1 cellular context compared by ENCODE assay signal in the genomic region with DNA sequence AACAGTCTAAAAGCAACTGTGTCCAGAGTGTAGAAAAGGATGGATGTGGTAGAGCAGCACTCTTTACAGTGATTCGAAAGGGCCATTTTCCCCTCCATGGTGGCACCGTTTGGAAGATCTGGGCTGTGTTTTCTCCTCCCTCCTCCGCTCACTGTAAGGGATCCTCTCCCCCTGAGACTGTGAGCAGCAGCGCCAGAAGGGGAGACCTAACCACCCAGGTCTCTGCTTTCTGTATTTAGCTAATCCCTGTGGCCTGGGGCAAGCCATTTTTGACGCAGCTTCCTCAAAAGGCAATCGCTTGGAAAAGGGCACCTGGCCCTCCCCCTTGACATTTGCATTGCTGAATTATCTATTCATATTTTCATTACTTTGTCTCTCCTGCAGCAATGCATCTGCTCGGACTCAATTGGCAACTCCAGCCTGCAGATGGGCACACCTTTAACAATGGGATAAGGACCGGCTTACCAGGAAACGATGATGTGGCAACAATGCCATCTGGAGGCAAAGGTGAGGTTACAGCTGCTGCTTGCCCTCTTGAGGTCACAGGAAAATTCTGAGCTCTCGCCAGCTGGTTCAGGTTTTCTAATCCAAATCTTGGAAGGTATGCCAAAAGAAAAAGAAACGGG.
TF ChIP-seq lines count a peak whose summit lies in the region.

No MANE protein-coding gene starts in this region.

TF ChIP-seq in liver, 16 proteins besides CTCF, POLR2A, EP300 and RAD21 (continued from another document):
- TF ChIP-seq, protein P1, sequence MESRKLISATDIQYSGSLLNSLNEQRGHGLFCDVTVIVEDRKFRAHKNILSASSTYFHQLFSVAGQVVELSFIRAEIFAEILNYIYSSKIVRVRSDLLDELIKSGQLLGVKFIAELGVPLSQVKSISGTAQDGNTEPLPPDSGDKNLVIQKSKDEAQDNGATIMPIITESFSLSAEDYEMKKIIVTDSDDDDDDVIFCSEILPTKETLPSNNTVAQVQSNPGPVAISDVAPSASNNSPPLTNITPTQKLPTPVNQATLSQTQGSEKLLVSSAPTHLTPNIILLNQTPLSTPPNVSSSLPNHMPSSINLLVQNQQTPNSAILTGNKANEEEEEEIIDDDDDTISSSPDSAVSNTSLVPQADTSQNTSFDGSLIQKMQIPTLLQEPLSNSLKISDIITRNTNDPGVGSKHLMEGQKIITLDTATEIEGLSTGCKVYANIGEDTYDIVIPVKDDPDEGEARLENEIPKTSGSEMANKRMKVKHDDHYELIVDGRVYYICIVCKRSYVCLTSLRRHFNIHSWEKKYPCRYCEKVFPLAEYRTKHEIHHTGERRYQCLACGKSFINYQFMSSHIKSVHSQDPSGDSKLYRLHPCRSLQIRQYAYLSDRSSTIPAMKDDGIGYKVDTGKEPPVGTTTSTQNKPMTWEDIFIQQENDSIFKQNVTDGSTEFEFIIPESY (IDR thresholded peaks at IDR 0.05) = no peak
- TF ChIP-seq NR2F2 (IDR thresholded peaks at IDR 0.05) (peak; percentile 69), FOXA2 (IDR thresholded peaks at IDR 0.05) (no peak), SP1 (IDR thresholded peaks at IDR 0.05) (no peak), HNF4A (conservative IDR thresholded peaks at IDR 0.05) (peak; percentile 8 to 63), JUND (IDR thresholded peaks at IDR 0.05) (no peak), EGR1 (IDR thresholded peaks at IDR 0.05; ENCODE audit: low read depth in 2 of 2) (no peak), HNF4G (IDR thresholded peaks at IDR 0.05) (peak; percentile 9), GABPA (IDR thresholded peaks at IDR 0.05 in 1 of 2, conservative IDR thresholded peaks at IDR 0.05 in 1 of 2) (no peak)
- TF ChIP-seq, protein P2, sequence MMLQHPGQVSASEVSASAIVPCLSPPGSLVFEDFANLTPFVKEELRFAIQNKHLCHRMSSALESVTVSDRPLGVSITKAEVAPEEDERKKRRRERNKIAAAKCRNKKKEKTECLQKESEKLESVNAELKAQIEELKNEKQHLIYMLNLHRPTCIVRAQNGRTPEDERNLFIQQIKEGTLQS (IDR thresholded peaks at IDR 0.05) = no peak
- TF ChIP-seq, protein P3, sequence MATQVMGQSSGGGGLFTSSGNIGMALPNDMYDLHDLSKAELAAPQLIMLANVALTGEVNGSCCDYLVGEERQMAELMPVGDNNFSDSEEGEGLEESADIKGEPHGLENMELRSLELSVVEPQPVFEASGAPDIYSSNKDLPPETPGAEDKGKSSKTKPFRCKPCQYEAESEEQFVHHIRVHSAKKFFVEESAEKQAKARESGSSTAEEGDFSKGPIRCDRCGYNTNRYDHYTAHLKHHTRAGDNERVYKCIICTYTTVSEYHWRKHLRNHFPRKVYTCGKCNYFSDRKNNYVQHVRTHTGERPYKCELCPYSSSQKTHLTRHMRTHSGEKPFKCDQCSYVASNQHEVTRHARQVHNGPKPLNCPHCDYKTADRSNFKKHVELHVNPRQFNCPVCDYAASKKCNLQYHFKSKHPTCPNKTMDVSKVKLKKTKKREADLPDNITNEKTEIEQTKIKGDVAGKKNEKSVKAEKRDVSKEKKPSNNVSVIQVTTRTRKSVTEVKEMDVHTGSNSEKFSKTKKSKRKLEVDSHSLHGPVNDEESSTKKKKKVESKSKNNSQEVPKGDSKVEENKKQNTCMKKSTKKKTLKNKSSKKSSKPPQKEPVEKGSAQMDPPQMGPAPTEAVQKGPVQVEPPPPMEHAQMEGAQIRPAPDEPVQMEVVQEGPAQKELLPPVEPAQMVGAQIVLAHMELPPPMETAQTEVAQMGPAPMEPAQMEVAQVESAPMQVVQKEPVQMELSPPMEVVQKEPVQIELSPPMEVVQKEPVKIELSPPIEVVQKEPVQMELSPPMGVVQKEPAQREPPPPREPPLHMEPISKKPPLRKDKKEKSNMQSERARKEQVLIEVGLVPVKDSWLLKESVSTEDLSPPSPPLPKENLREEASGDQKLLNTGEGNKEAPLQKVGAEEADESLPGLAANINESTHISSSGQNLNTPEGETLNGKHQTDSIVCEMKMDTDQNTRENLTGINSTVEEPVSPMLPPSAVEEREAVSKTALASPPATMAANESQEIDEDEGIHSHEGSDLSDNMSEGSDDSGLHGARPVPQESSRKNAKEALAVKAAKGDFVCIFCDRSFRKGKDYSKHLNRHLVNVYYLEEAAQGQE (IDR thresholded peaks at IDR 0.05) = no peak
